8 cellular contexts compared by ENCODE assay signal in genomic region chr5:181207214-181207959, GRCh38.
DNase-seq lines count a peak whose midpoint lies in the region; ATAC-seq, FAIRE-seq and TF ChIP-seq lines count a peak whose summit lies in the region.

No MANE protein-coding gene starts in this region.

- peaks cover 17% of the 10 kb centered on the region for H3K4me1 ChIP-seq in effector memory CD4-positive, alpha-beta T cell (ENCODE audit: control insufficient read depth, insufficient read depth, low read length, poor library complexity, severe bottlenecking)
- H3K4me1 ChIP-seq in mucosa of rectum (ENCODE audit: control insufficient read depth in 2 of 2, insufficient read depth in 2 of 2, low read length in 2 of 2), result peaks cover 17 to 26% of the 10 kb centered on the region in 2 donors

- H3K4me3 ChIP-seq in GM06990 (replicated peaks; ENCODE audit: low read depth, low read length) (peak overlapping the region; percentile 64), mucosa of rectum (ENCODE audit: low read length in 2 of 2) (peak overlapping the region; percentile 62 to 79)
- H3K4me3 ChIP-seq in effector memory CD4-positive, alpha-beta T cell (ENCODE audit: insufficient read depth, low read depth, low read length, poor library complexity, severe bottlenecking), result peak overlapping the region; percentile 62

- TF ChIP-seq CTCF in GM06990 (IDR thresholded peaks at IDR 0.05; ENCODE audit: insufficient read depth, low read length, poor library complexity, severe bottlenecking), result no peak
- no peak for TF ChIP-seq CTCF in D721Med (IDR thresholded peaks at IDR 0.05; ENCODE audit: insufficient read depth, missing control alignments)

- no peak for FAIRE-seq in D721Med (lab: Jason Lieb, UNC)

- H3K4me3 Mint-ChIP-seq in stimulated activated memory B cell treated with anti-CD40 and anti-IgM and Interleukin-4, amounts not matched to agents 10 μg/mL and 1 μg/mL and 100 μg/mL, for 72 hours, result peak overlapping the region; percentile 82

- H3K27ac ChIP-seq in effector memory CD4-positive, alpha-beta T cell (ENCODE audit: insufficient read depth, low read length, poor library complexity, severe bottlenecking), result peak overlapping the region; percentile 19
- peak overlapping the region; percentile 31 to 38 for H3K27ac ChIP-seq in mucosa of rectum (ENCODE audit: low read depth in 2 of 2, low read length in 2 of 2)

- H3K27ac Mint-ChIP-seq in stimulated activated memory B cell treated with anti-CD40 and anti-IgM and Interleukin-4, amounts not matched to agents 10 μg/mL and 1 μg/mL and 100 μg/mL, for 72 hours, result peak overlapping the region; percentile 59

- H3K36me3 Mint-ChIP-seq in stimulated activated memory B cell treated with anti-CD40 and anti-IgM and Interleukin-4, amounts not matched to agents 10 μg/mL and 1 μg/mL and 100 μg/mL, for 72 hours, result no peaks in the 10 kb centered on the region

- DNase-seq in GM06990 (ENCODE audit: extremely low read depth, insufficient read length), result peak; percentile 86
- DNase-seq in activated CD4-positive, alpha-beta T cell treated with anti-CD3 and anti-CD28 coated beads for 4 hours, result peak; percentile 74 to 81
- peak; percentile 59 to 63 (median 61) for DNase-seq in effector memory CD4-positive, alpha-beta T cell
- DNase-seq in D721Med (ENCODE audit: insufficient read length, low spot score), result no peak
- DNase-seq in GF-D8 (lab: John Stamatoyannopoulos, UW), result no peak

- H3K4me1 Mint-ChIP-seq in stimulated activated memory B cell treated with anti-CD40 and anti-IgM and Interleukin-4, amounts not matched to agents 10 μg/mL and 1 μg/mL and 100 μg/mL, for 72 hours, result peaks cover 44% of the 10 kb centered on the region

- no peaks in the 10 kb centered on the region for H3K9me3 Mint-ChIP-seq in stimulated activated memory B cell treated with anti-CD40 and anti-IgM and Interleukin-4, amounts not matched to agents 10 μg/mL and 1 μg/mL and 100 μg/mL, for 72 hours

- H3K36me3 ChIP-seq in GM06990 (ENCODE audit: control insufficient read depth, insufficient read depth, low read length) (no peaks in the 10 kb centered on the region), mucosa of rectum (ENCODE audit: control insufficient read depth in 2 of 2, insufficient read depth in 2 of 2, low read length in 2 of 2) (no peaks in the 10 kb centered on the region)
- no peaks in the 10 kb centered on the region for H3K36me3 ChIP-seq in effector memory CD4-positive, alpha-beta T cell (ENCODE audit: control insufficient read depth, insufficient read depth, low read length)

- H3K27me3 Mint-ChIP-seq in stimulated activated memory B cell treated with anti-CD40 and anti-IgM and Interleukin-4, amounts not matched to agents 10 μg/mL and 1 μg/mL and 100 μg/mL, for 72 hours, result peaks cover 17% of the 10 kb centered on the region

- peak overlapping the region; percentile 30 to 52 for H3K9ac ChIP-seq in mucosa of rectum (ENCODE audit: low read depth in 1 of 2, low read length in 2 of 2)

- no peaks in the 10 kb centered on the region for H3K9me3 ChIP-seq in effector memory CD4-positive, alpha-beta T cell (ENCODE audit: control insufficient read depth, low read length)
- no peaks in the 10 kb centered on the region for H3K9me3 ChIP-seq in mucosa of rectum (ENCODE audit: control insufficient read depth in 2 of 2, low read length in 2 of 2)

- H3K27me3 ChIP-seq in GM06990 (replicated peaks; ENCODE audit: control insufficient read depth, insufficient read depth, low read length), result no peaks in the 10 kb centered on the region; the same call in 1 of the 2 replicates
- no peaks in the 10 kb centered on the region for H3K27me3 ChIP-seq in effector memory CD4-positive, alpha-beta T cell (replicated peaks; ENCODE audit: control insufficient read depth, insufficient read depth, low read length, poor library complexity, severe bottlenecking)
- peaks cover 0 to 7% of the 10 kb centered on the region in 2 donors for H3K27me3 ChIP-seq in mucosa of rectum (ENCODE audit: control insufficient read depth in 2 of 2, insufficient read depth in 2 of 2, low read length in 2 of 2)

- ATAC-seq in HG03354 (IDR thresholded peaks at IDR 0.05; ENCODE audit: poor library complexity, severe bottlenecking, unreplicated experiment), result peak; percentile 39
- peak; percentile 72 for ATAC-seq in stimulated activated memory B cell treated with anti-CD40 and anti-IgM and Interleukin-4, amounts not matched to agents 10 μg/mL and 1 μg/mL and 100 μg/mL, for 72 hours

Comparison
In these comparisons a context has a peak if more than half of its experiments do, and no peak if none do; other contexts are left out.
1. DNase-seq: peak in GM06990 (single experiment), activated CD4-positive, alpha-beta T cell treated with anti-CD3 and anti-CD28 coated beads for 4 hours (2 of 2) and effector memory CD4-positive, alpha-beta T cell (3 of 3); none in D721Med (single experiment) and GF-D8 (single experiment).
2. Peak in every context shown above with its lines, with median percentiles within 50 percentile points of each other: H3K4me3 ChIP-seq.